In genomic region chr16:48496571-48497095, GRCh38 we compare ENCODE assay signal across 35 cellular contexts.
"Had no signal": no experiment of that assay in that cellular context is flagged by ENCODE, and none has a peak within 500 bp of the region (broad histone marks: within the 10 kb centered on the region; RNA-seq: fewer than 3 reads in every experiment).

No MANE protein-coding gene starts in this region.

- H3K4me3 Mint-ChIP-seq: activated B cell treated with CpG ODN at 0.5 μM for 24 hours; activated CD4-positive, alpha-beta memory T cell treated with anti-CD3 and anti-CD28 coated beads for 36 hours; activated CD4-positive, alpha-beta T cell treated with anti-CD3 and anti-CD28 coated beads, Interleukin-2, amount 10 ng/mL, durations not matched to agents 24 days and 14 days; activated CD8-positive, alpha-beta T cell treated with anti-CD3 and anti-CD28 coated beads for 36 hours; activated naive CD4-positive, alpha-beta T cell treated with anti-CD3 and anti-CD28 coated beads for 36 hours; activated naive CD8-positive, alpha-beta T cell treated with anti-CD3 and anti-CD28 coated beads for 36 hours; activated T-cell treated with anti-CD3 and anti-CD28 coated beads, Interleukin-2, amount 50 U/mL, for 4 hours; activated T-cell treated with anti-CD3 and anti-CD28 coated beads, Interleukin-2, amount 50 U/mL, for 72 hours; activated T-helper 1 cell treated with anti-CD3 and anti-CD28 coated beads, Interleukin-12 subunit alpha, Interleukin-12 subunit beta, Interleukin-2, Interleukin-4 antibody, amounts not matched to agents 30 ng/mL and 10 ng/mL and 1 ng/mL, durations not matched to agents 14 hours and 24 hours and 36 hours; activated T-helper 17 cell treated with anti-CD3 and anti-CD28 coated beads, Interleukin-2, amount 50 U/mL, for 72 hours; T-cell; T-helper 1 cell treated with Interleukin-12 subunit alpha and Interleukin-12 subunit beta and Interleukin-4 antibody, amounts not matched to agents 30 μg/mL and 1 μg/mL, for 36 hours; T-helper 2 cell treated with Interferon-gamma antibody and Interleukin-4, amounts not matched to agents 5 μg/mL and 100 μg/mL, for 36 hours had no signal

- DNase-seq: activated B cell treated with CpG ODN at 0.5 μM for 24 hours; activated CD4-positive, alpha-beta memory T cell treated with anti-CD3 and anti-CD28 coated beads for 36 hours; activated CD4-positive, alpha-beta T cell treated with anti-CD3 and anti-CD28 coated beads for 4 hours; activated CD4-positive, alpha-beta T cell treated with anti-CD3 and anti-CD28 coated beads, Interleukin-2, amount 10 ng/mL, durations not matched to agents 24 days and 14 days; activated CD4-positive, alpha-beta T cell treated with anti-CD3 and anti-CD28 coated beads, Interleukin-2, amount 50 U/mL, for 1 hour; activated CD4-positive, alpha-beta T cell treated with anti-CD3 and anti-CD28 coated beads, Interleukin-2, amount 50 U/mL, for 4 hours; activated CD4-positive, CD25-positive, alpha-beta regulatory T cell treated with anti-CD3 and anti-CD28 coated beads, Interleukin-2, amount 50 U/mL, for 72 hours; activated CD8-positive, alpha-beta memory T cell treated with anti-CD3 and anti-CD28 coated beads, Interleukin-2, amount 50 U/mL, for 4 hours; activated CD8-positive, alpha-beta T cell treated with anti-CD3 and anti-CD28 coated beads for 36 hours; activated effector memory CD4-positive, alpha-beta T cell treated with anti-CD3 and anti-CD28 coated beads, Interleukin-2, amount 50 U/mL, for 16 hours; activated gamma-delta T cell treated with Interleukin-2 at 50 U/mL for 16 hours; activated naive CD4-positive, alpha-beta T cell; activated naive CD4-positive, alpha-beta T cell treated with anti-CD3 and anti-CD28 coated beads for 36 hours; activated naive CD4-positive, alpha-beta T cell treated with anti-CD3 and anti-CD28 coated beads, Interleukin-2, amount 50 U/mL, for 16 hours; activated naive CD8-positive, alpha-beta T cell treated with anti-CD3 and anti-CD28 coated beads for 36 hours; activated T-cell treated with anti-CD3 and anti-CD28 coated beads for 4 hours; activated T-cell treated with anti-CD3 and anti-CD28 coated beads, Interleukin-2, amount 50 U/mL, for 1 hour; activated T-cell treated with anti-CD3 and anti-CD28 coated beads, Interleukin-2, amount 50 U/mL, for 4 hours; activated T-cell treated with anti-CD3 and anti-CD28 coated beads, Interleukin-2, amount 50 U/mL, for 72 hours; adrenal gland; amniotic stem cell; body of pancreas; brain microvascular endothelial cell; central memory CD4-positive, alpha-beta T cell; T-cell; T-helper 2 cell; T-helper 9 cell had no signal

- H3K27me3 ChIP-seq: adrenal gland, body of pancreas, brain microvascular endothelial cell, breast epithelium had no signal

- H3K27ac Mint-ChIP-seq: activated B cell treated with CpG ODN at 0.5 μM for 24 hours; activated CD4-positive, alpha-beta memory T cell treated with anti-CD3 and anti-CD28 coated beads for 36 hours; activated CD4-positive, alpha-beta T cell treated with anti-CD3 and anti-CD28 coated beads, Interleukin-2, amount 10 ng/mL, durations not matched to agents 24 days and 14 days; activated CD8-positive, alpha-beta T cell treated with anti-CD3 and anti-CD28 coated beads for 36 hours; activated naive CD4-positive, alpha-beta T cell treated with anti-CD3 and anti-CD28 coated beads for 36 hours; activated naive CD4-positive, alpha-beta T cell treated with anti-CD3 and anti-CD28 coated beads, Interleukin-2, amount 50 U/mL, for 72 hours; activated naive CD8-positive, alpha-beta T cell treated with anti-CD3 and anti-CD28 coated beads for 36 hours; activated T-cell treated with anti-CD3 and anti-CD28 coated beads, Interleukin-2, amount 50 U/mL, for 72 hours; activated T-helper 1 cell treated with anti-CD3 and anti-CD28 coated beads, Interleukin-12 subunit alpha, Interleukin-12 subunit beta, Interleukin-2, Interleukin-4 antibody, amounts not matched to agents 30 ng/mL and 10 ng/mL and 1 ng/mL, durations not matched to agents 14 hours and 24 hours and 36 hours; activated T-helper 17 cell treated with anti-CD3 and anti-CD28 coated beads, Interleukin-2, amount 50 U/mL, for 72 hours; T-cell; T-helper 1 cell treated with Interleukin-12 subunit alpha and Interleukin-12 subunit beta and Interleukin-4 antibody, amounts not matched to agents 30 μg/mL and 1 μg/mL, for 36 hours; T-helper 2 cell treated with Interferon-gamma antibody and Interleukin-4, amounts not matched to agents 5 μg/mL and 100 μg/mL, for 36 hours had no signal

- H3K4me1 Mint-ChIP-seq: activated CD4-positive, alpha-beta T cell treated with anti-CD3 and anti-CD28 coated beads, Interleukin-2, amount 10 ng/mL, durations not matched to agents 24 days and 14 days; activated naive CD8-positive, alpha-beta T cell treated with anti-CD3 and anti-CD28 coated beads for 36 hours; activated T-helper 17 cell treated with anti-CD3 and anti-CD28 coated beads, Interleukin-2, amount 50 U/mL, for 72 hours had no signal

- H3K27ac ChIP-seq: adrenal gland, body of pancreas, brain microvascular endothelial cell, breast epithelium had no signal

- H3K9me3 ChIP-seq: adrenal gland, body of pancreas, breast epithelium had no signal

- H3K36me3 Mint-ChIP-seq: activated CD4-positive, alpha-beta memory T cell treated with anti-CD3 and anti-CD28 coated beads for 36 hours; activated naive CD4-positive, alpha-beta T cell treated with anti-CD3 and anti-CD28 coated beads, Interleukin-2, amount 50 U/mL, for 72 hours; activated naive CD8-positive, alpha-beta T cell treated with anti-CD3 and anti-CD28 coated beads for 36 hours; T-cell had no signal

- H3K9me3 Mint-ChIP-seq: activated naive CD4-positive, alpha-beta T cell treated with anti-CD3 and anti-CD28 coated beads, Interleukin-2, amount 50 U/mL, for 72 hours; activated T-cell treated with anti-CD3 and anti-CD28 coated beads, Interleukin-2, amount 50 U/mL, for 72 hours; activated T-helper 17 cell treated with anti-CD3 and anti-CD28 coated beads, Interleukin-2, amount 50 U/mL, for 72 hours; T-helper 2 cell treated with Interferon-gamma antibody and Interleukin-4, amounts not matched to agents 5 μg/mL and 100 μg/mL, for 36 hours had no signal

- ATAC-seq: activated CD8-positive, alpha-beta T cell treated with anti-CD3 and anti-CD28 coated beads for 36 hours; activated naive CD4-positive, alpha-beta T cell treated with anti-CD3 and anti-CD28 coated beads, Interleukin-2, amount 50 U/mL, for 72 hours; activated T-cell treated with anti-CD3 and anti-CD28 coated beads, Interleukin-2, amount 50 U/mL, for 4 hours; activated T-cell treated with anti-CD3 and anti-CD28 coated beads, Interleukin-2, amount 50 U/mL, for 72 hours; activated T-helper 17 cell treated with anti-CD3 and anti-CD28 coated beads, Interleukin-2, amount 50 U/mL, for 72 hours; body of pancreas; T-cell had no signal

- H3K36me3 ChIP-seq: adrenal gland, brain microvascular endothelial cell, breast epithelium had no signal

- H3K27me3 Mint-ChIP-seq: activated B cell treated with CpG ODN at 0.5 μM for 24 hours; activated CD4-positive, alpha-beta memory T cell treated with anti-CD3 and anti-CD28 coated beads for 36 hours; activated CD4-positive, alpha-beta T cell treated with anti-CD3 and anti-CD28 coated beads, Interleukin-2, amount 10 ng/mL, durations not matched to agents 24 days and 14 days; activated CD8-positive, alpha-beta T cell treated with anti-CD3 and anti-CD28 coated beads for 36 hours; activated naive CD8-positive, alpha-beta T cell treated with anti-CD3 and anti-CD28 coated beads for 36 hours had no signal

- FAIRE-seq: astrocyte, TTC549 had no signal

- H3K4me3 ChIP-seq: adrenal gland, body of pancreas, breast epithelium had no signal
